ENCODE assay signal across 13 cellular contexts in the genomic region with DNA sequence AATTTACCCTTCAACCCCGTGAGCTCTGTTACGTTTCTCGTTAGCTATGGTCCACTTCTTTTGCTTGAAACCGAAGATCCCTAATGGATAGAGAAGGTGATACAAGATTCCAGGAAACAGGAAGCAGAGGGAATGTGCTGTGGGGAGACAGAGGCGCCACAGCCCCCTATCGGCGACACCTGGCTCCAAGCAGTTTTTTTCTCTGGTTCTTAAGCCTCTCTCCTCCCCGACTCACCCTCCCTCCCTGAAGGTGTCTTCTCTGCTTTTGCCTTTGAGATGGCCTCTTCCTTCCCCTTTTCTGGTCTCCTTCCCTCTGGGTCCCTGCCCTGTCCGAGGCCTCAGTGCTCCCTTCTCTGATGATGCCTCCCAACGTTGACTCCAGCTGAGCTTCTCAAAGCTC. TPM values are rescaled to one million over a fixed set of nuclear protein-coding genes. Genes with fewer than 3 reads are reported as not detected.
A peak's percentile ranks its signal among the peaks of the same experiment; 100 is the strongest.
DNase-seq lines count a peak whose midpoint lies in the region; ATAC-seq and TF ChIP-seq lines count a peak whose summit lies in the region.
"Had no signal": no experiment of that assay in that cellular context is flagged by ENCODE, and none has a peak within 500 bp of the region (broad histone marks: within the 10 kb centered on the region; RNA-seq: fewer than 3 reads in every experiment).

No MANE protein-coding gene starts in this region.

- TF ChIP-seq CTCF in HFFc6 (IDR thresholded peaks at IDR 0.05): peak; percentile 8; the same call in 1 of the 2 replicates
- TF ChIP-seq CTCF in nephron progenitor cell (IDR thresholded peaks at IDR 0.05): no peak
- no peak for TF ChIP-seq CTCF in glutamatergic neuron (IDR thresholded peaks at IDR 0.05; ENCODE audit: partially characterized antibody, unreplicated experiment)

- ATAC-seq in GM19452 (IDR thresholded peaks at IDR 0.05; ENCODE audit: unreplicated experiment) (no peak), HG02623 (IDR thresholded peaks at IDR 0.05; ENCODE audit: unreplicated experiment) (no peak)

- H3K36me3 Mint-ChIP-seq in HFFc6 (ENCODE audit: low read depth): no peaks in the 10 kb centered on the region
- H3K36me3 Mint-ChIP-seq in activated naive CD8-positive, alpha-beta T cell treated with anti-CD3 and anti-CD28 coated beads for 36 hours: no peaks in the 10 kb centered on the region
- no peaks in the 10 kb centered on the region for H3K36me3 Mint-ChIP-seq in nephron progenitor cell (ENCODE audit: low read depth)
- no peaks in the 10 kb centered on the region for H3K36me3 Mint-ChIP-seq in glutamatergic neuron (ENCODE audit: unreplicated experiment)

- H3K9me3 Mint-ChIP-seq in HFFc6: no peaks in the 10 kb centered on the region
- H3K9me3 Mint-ChIP-seq in activated naive CD8-positive, alpha-beta T cell treated with anti-CD3 and anti-CD28 coated beads for 36 hours: no peaks in the 10 kb centered on the region
- H3K9me3 Mint-ChIP-seq in nephron progenitor cell: no peaks in the 10 kb centered on the region
- H3K9me3 Mint-ChIP-seq in glutamatergic neuron (ENCODE audit: unreplicated experiment): no peaks in the 10 kb centered on the region
- H3K9me3 Mint-ChIP-seq: neural crest cell had no signal

- H3K4me3 Mint-ChIP-seq in HFFc6: no peak overlapping the region
- H3K4me3 Mint-ChIP-seq in activated naive CD8-positive, alpha-beta T cell treated with anti-CD3 and anti-CD28 coated beads for 36 hours: no peak overlapping the region
- no peak overlapping the region for H3K4me3 Mint-ChIP-seq in nephron progenitor cell
- no peak overlapping the region for H3K4me3 Mint-ChIP-seq in glutamatergic neuron (ENCODE audit: unreplicated experiment)
- H3K4me3 Mint-ChIP-seq: neural crest cell had no signal

- H3K27me3 Mint-ChIP-seq in HFFc6 (ENCODE audit: insufficient read depth) (peaks cover 70% of the 10 kb centered on the region), nephron progenitor cell (ENCODE audit: low read depth, poor library complexity) (peaks cover 32% of the 10 kb centered on the region), glutamatergic neuron (ENCODE audit: unreplicated experiment) (peaks cover 8% of the 10 kb centered on the region)
- H3K27me3 Mint-ChIP-seq in activated naive CD8-positive, alpha-beta T cell treated with anti-CD3 and anti-CD28 coated beads for 36 hours: peaks cover 74% of the 10 kb centered on the region

- DNase-seq in NCI-H82 (lab: John Stamatoyannopoulos, UW) (peak; percentile 23), NCI-H82 treated with DMSO at 0.1 percent for 48 hours (lab: John Stamatoyannopoulos, UW; ENCODE audit: unreplicated experiment) (no peak), HFFc6 (no peak), nephron progenitor cell (no peak), glutamatergic neuron (no peak)
- no peak for DNase-seq in activated naive CD8-positive, alpha-beta T cell treated with anti-CD3 and anti-CD28 coated beads for 36 hours
- DNase-seq: activated CD4-positive, CD25-positive, alpha-beta regulatory T cell treated with anti-CD3 and anti-CD28 coated beads, Interleukin-2, amount 50 U/mL, for 72 hours; NCI-H146; substantia nigra had no signal

- H3K4me1 Mint-ChIP-seq in HFFc6 (ENCODE audit: low read depth): peaks cover 6% of the 10 kb centered on the region; the same call in 1 of the 2 replicates
- H3K4me1 Mint-ChIP-seq in activated naive CD8-positive, alpha-beta T cell treated with anti-CD3 and anti-CD28 coated beads for 36 hours: peaks cover 42% of the 10 kb centered on the region
- peaks cover 65% of the 10 kb centered on the region for H3K4me1 Mint-ChIP-seq in nephron progenitor cell
- no peaks in the 10 kb centered on the region for H3K4me1 Mint-ChIP-seq in glutamatergic neuron (ENCODE audit: low read depth, unreplicated experiment)

- H3K27ac Mint-ChIP-seq in HFFc6: no peak overlapping the region
- peak overlapping the region; percentile 45 for H3K27ac Mint-ChIP-seq in activated naive CD8-positive, alpha-beta T cell treated with anti-CD3 and anti-CD28 coated beads for 36 hours
- peak overlapping the region; percentile 20 for H3K27ac Mint-ChIP-seq in nephron progenitor cell
- no peak overlapping the region for H3K27ac Mint-ChIP-seq in glutamatergic neuron (ENCODE audit: unreplicated experiment)

RNA-seq across cellular contexts. Expression of gene APOBEC3A, which starts 14.2 kb away (rescaled TPM):
- total RNA-seq in HFFc6 (2021; fragmentation: NEBNext Ultra II Directional; extraction: Animal tissue kit (Norgen Biotek cat#: 25700)): not detected
- not detected for total RNA-seq in activated naive CD8-positive, alpha-beta T cell treated with anti-CD3 and anti-CD28 coated beads for 36 hours
- not detected for total RNA-seq in glutamatergic neuron (ENCODE audit: unreplicated experiment)
- total RNA-seq: A673, neural crest cell had no signal

RNA-seq across cellular contexts. Expression of gene APOBEC3B, which starts 39.0 kb away (rescaled TPM):
- total RNA-seq in HFFc6 (2021; fragmentation: NEBNext Ultra II Directional; extraction: Animal tissue kit (Norgen Biotek cat#: 25700)): 10 to 100 TPM; 14.9 to 44.2 (median 39.4) TPM
- 1 to 10 TPM; 3.4 TPM for total RNA-seq in activated naive CD8-positive, alpha-beta T cell treated with anti-CD3 and anti-CD28 coated beads for 36 hours
- not detected for total RNA-seq in glutamatergic neuron (ENCODE audit: unreplicated experiment)

Comparison
In these comparisons a context has a peak if more than half of its experiments do, and no peak if none do; other contexts are left out.
1. H3K27ac Mint-ChIP-seq: peak in activated naive CD8-positive, alpha-beta T cell treated with anti-CD3 and anti-CD28 coated beads for 36 hours (single experiment) and nephron progenitor cell (single experiment); none in HFFc6 (single experiment) and glutamatergic neuron (single experiment).